In the genomic region with DNA sequence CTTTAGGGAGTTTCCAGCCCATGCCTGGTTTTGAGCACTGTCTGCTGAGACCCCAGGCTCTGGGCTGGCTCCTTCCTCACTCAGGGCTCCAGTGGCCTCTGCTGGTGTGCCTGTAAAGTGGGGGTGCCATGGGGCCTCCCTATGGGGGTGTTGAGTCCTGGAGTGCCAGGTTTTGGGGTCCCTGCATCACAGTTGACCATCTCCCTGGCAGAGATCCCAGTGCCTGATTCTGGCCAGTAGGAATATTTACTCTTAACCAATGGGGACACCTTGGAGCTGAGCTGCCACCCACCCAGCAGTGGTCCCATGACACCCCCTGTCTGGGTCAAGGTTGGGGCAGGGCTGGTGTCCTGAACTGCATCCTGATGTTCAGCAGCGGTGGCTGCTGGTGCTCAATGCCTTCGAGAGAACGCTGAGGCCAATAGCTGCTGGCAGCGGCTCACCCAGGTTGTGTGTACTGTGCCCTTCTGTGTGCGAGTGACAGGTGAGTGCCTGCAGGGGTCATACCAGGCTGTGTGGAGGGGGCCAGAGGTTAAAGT, we compare ENCODE assay signal across 16 cellular contexts.
"Had no signal": no experiment of that assay in that cellular context is flagged by ENCODE, and none has a peak within 500 bp of the region (broad histone marks: within the 10 kb centered on the region; RNA-seq: fewer than 3 reads in every experiment).

No MANE protein-coding gene starts in this region.

- H3K4me3 Mint-ChIP-seq: activated naive CD8-positive, alpha-beta T cell treated with anti-CD3 and anti-CD28 coated beads, Interleukin-2, amount 50 U/mL, for 24 hours; T-helper 17 cell had no signal

- H3K27ac Mint-ChIP-seq: activated naive CD8-positive, alpha-beta T cell treated with anti-CD3 and anti-CD28 coated beads, Interleukin-2, amount 50 U/mL, for 24 hours; T-helper 17 cell had no signal

- H3K4me2 ChIP-seq: hepatocyte had no signal

- DNase-seq: activated CD4-positive, alpha-beta T cell treated with anti-CD3 and anti-CD28 coated beads, Interleukin-2, amount 50 U/mL, for 1 hour; activated naive CD8-positive, alpha-beta T cell treated with anti-CD3 and anti-CD28 coated beads, Interleukin-2, amount 50 U/mL, for 24 hours; activated T-cell treated with anti-CD3 and anti-CD28 coated beads for 4 hours; cerebellar nuclear complex; effector memory CD4-positive, alpha-beta T cell; esophagus squamous epithelium; mesenchymal stem cell; naive thymus-derived CD4-positive, alpha-beta T cell; stimulated activated CD4-positive, alpha-beta T cell treated with anti-CD3 and anti-CD28 coated beads, Interleukin-2, amount 100 ng/mL, for 24 hours; T-helper 17 cell; testis; upper lobe of right lung had no signal

- ATAC-seq: activated CD4-positive, CD25-positive, alpha-beta regulatory T cell treated with anti-CD3 and anti-CD28 coated beads, Interleukin-2, amount 50 U/mL, for 24 hours; activated naive CD8-positive, alpha-beta T cell treated with anti-CD3 and anti-CD28 coated beads, Interleukin-2, amount 50 U/mL, for 24 hours; T-helper 17 cell; upper lobe of right lung had no signal

- H3K9me3 ChIP-seq: breast epithelium, esophagus squamous epithelium, right atrium auricular region, testis, upper lobe of right lung had no signal

- H3K27ac ChIP-seq: hepatocyte, right atrium auricular region, testis, upper lobe of right lung had no signal

- H3K27me3 ChIP-seq: breast epithelium, hepatocyte, right atrium auricular region, testis, upper lobe of right lung had no signal

- H2AFZ ChIP-seq: hepatocyte had no signal

- H3K4me3 ChIP-seq: breast epithelium, esophagus squamous epithelium, hepatocyte, right atrium auricular region, testis, upper lobe of right lung had no signal

- H3K36me3 ChIP-seq: breast epithelium, esophagus squamous epithelium, right atrium auricular region, upper lobe of right lung had no signal

- H3K4me1 ChIP-seq: breast epithelium had no signal
